In genomic region chr19:18420931-18421330, GRCh38 we compare ENCODE assay signal across 9 cellular contexts. TPM values are rescaled to one million over a fixed set of nuclear protein-coding genes. Genes with fewer than 3 reads are reported as not detected.
DNase-seq lines count a peak whose midpoint lies in the region; ATAC-seq and TF ChIP-seq lines count a peak whose summit lies in the region.
"Had no signal": no experiment of that assay in that cellular context is flagged by ENCODE, and none has a peak within 500 bp of the region (broad histone marks: within the 10 kb centered on the region; RNA-seq: fewer than 3 reads in every experiment).

No MANE protein-coding gene starts in this region.

- intact Hi-C loops in CD4-positive, alpha-beta memory T cell (cut with micrococcal nuclease): no loop called here
- intact Hi-C loops in OCI-LY7 (cut with micrococcal nuclease; ENCODE audit: unreplicated experiment): loop anchor here (10.0 kb wide), 1 partner anchor 414 kb away; the partner anchor contains the start of gene UPF1
- intact Hi-C loops in thyroid gland (cut with DNase I): no loop called here

- no peaks in the 10 kb centered on the region for H3K9me2 ChIP-seq in OCI-LY7 (ENCODE audit: insufficient read depth, low read length)

- peak overlapping the region; percentile 92 to 96 (median 94) for H3K4me3 Mint-ChIP-seq in CD4-positive, alpha-beta memory T cell

- ATAC-seq in HG03342 (IDR thresholded peaks at IDR 0.05; ENCODE audit: unreplicated experiment): no peak

- BruUV-seq in OCI-LY7 (replicated peaks; lab: Mats Ljungman, UMichigan): no TSS peak

- H3K4me3 ChIP-seq in CD4-positive, alpha-beta memory T cell (ENCODE audit: low read length in 2 of 2): peak overlapping the region in 1 of 2 donors; percentile 64
- peak overlapping the region; percentile 76 for H3K4me3 ChIP-seq in OCI-LY7 (ENCODE audit: low read depth, low read length, poor library complexity, severe bottlenecking)
- H3K4me3 ChIP-seq in duodenal mucosa (ENCODE audit: low read depth in 1 of 2, low read length in 2 of 2): peak overlapping the region; percentile 29 to 32
- peak overlapping the region; percentile 36 for H3K4me3 ChIP-seq in rectal smooth muscle tissue (ENCODE audit: low read length)
- no peak overlapping the region for H3K4me3 ChIP-seq in thyroid gland (replicated peaks in 1 of 3)

- H3K9me3 ChIP-seq in CD4-positive, alpha-beta memory T cell (ENCODE audit: control insufficient read depth in 1 of 2, low read length in 2 of 2): no peaks in the 10 kb centered on the region
- H3K9me3 ChIP-seq in OCI-LY7 (ENCODE audit: low read length) (no peaks in the 10 kb centered on the region), duodenal mucosa (ENCODE audit: control insufficient read depth in 1 of 2, low read length in 2 of 2) (no peaks in the 10 kb centered on the region), thyroid gland (no peaks in the 10 kb centered on the region)

- no peak for TF ChIP-seq POLR2A in thyroid gland (IDR thresholded peaks at IDR 0.05)

- H3K27ac ChIP-seq in CD4-positive, alpha-beta memory T cell (ENCODE audit: low read depth, low read length): peak overlapping the region; percentile 70
- peak overlapping the region; percentile 56 for H3K27ac ChIP-seq in OCI-LY7 (ENCODE audit: low read depth, low read length, poor library complexity, severe bottlenecking)
- H3K27ac ChIP-seq in duodenal mucosa (ENCODE audit: low read depth, low read length): no peak overlapping the region
- no peak overlapping the region for H3K27ac ChIP-seq in rectal smooth muscle tissue (ENCODE audit: low read depth, low read length)
- peak overlapping the region in 1 of 3 donors; percentile 46 for H3K27ac ChIP-seq in thyroid gland

- peaks cover 0 to 5% (median 0%) of the 10 kb centered on the region in 8 donors for H3K9me3 Mint-ChIP-seq in CD4-positive, alpha-beta memory T cell

- H3K4me1 ChIP-seq in CD4-positive, alpha-beta memory T cell (ENCODE audit: insufficient read depth, low read length): peaks cover 87% of the 10 kb centered on the region
- H3K4me1 ChIP-seq in OCI-LY7 (ENCODE audit: insufficient read depth, low read length, poor library complexity, severe bottlenecking) (peaks cover 88% of the 10 kb centered on the region), duodenal mucosa (ENCODE audit: control insufficient read depth in 1 of 2, insufficient read depth in 2 of 2, low read length in 2 of 2) (peaks cover 46 to 66% of the 10 kb centered on the region in 2 donors), rectal smooth muscle tissue (ENCODE audit: control insufficient read depth, insufficient read depth, low read length) (peaks cover 28% of the 10 kb centered on the region), thyroid gland (peaks cover 42 to 63% of the 10 kb centered on the region in 2 donors)

- H3K79me2 ChIP-seq in OCI-LY7 (ENCODE audit: insufficient read depth, low read depth, low read length): peaks cover 19% of the 10 kb centered on the region; the same call in 1 of the 2 replicates

- H3K27me3 ChIP-seq in CD4-positive, alpha-beta memory T cell (ENCODE audit: insufficient read depth, low read length): no peaks in the 10 kb centered on the region
- peaks cover 13 to 14% of the 10 kb centered on the region in 2 donors for H3K27me3 ChIP-seq in duodenal mucosa (ENCODE audit: control insufficient read depth in 1 of 2, insufficient read depth in 2 of 2, low read length in 2 of 2)
- H3K27me3 ChIP-seq in rectal smooth muscle tissue (ENCODE audit: control insufficient read depth, insufficient read depth, low read length): peaks cover 10% of the 10 kb centered on the region
- H3K27me3 ChIP-seq in thyroid gland: no peaks in the 10 kb centered on the region

- H4K20me1 ChIP-seq in OCI-LY7 (ENCODE audit: insufficient read depth, low read length): no peaks in the 10 kb centered on the region; the same call in 1 of the 2 replicates

- peaks cover 2 to 5% of the 10 kb centered on the region in 2 donors for H3K27me3 Mint-ChIP-seq in CD4-positive, alpha-beta memory T cell

- peaks cover 58 to 87% (median 76%) of the 10 kb centered on the region in 4 donors for H3K4me1 Mint-ChIP-seq in CD4-positive, alpha-beta memory T cell

- H3K36me3 Mint-ChIP-seq in CD4-positive, alpha-beta memory T cell: peaks cover 0 to 14% of the 10 kb centered on the region in 2 donors

- DNase-seq in CD4-positive, alpha-beta memory T cell: peak in 1 of 5 donors; percentile 44
- DNase-seq in OCI-LY7 (ENCODE audit: low spot score): no peak
- DNase-seq in GDM1 (lab: John Stamatoyannopoulos, UW): no peak
- DNase-seq in SKM-1 treated with dmso at 0.1 percent for 144 hours (lab: John Stamatoyannopoulos, UW; ENCODE audit: unreplicated experiment): no peak
- no peak for DNase-seq in thyroid gland
- DNase-seq: NCI-H2171 had no signal

- H2AFZ ChIP-seq in OCI-LY7 (ENCODE audit: low read length): no peak overlapping the region

- CTCF ChIA-PET in CD4-positive, alpha-beta memory T cell (lab: Charles Lee; ENCODE audit: partially characterized antibody): interaction anchor here (1.0 to 5.0 kb wide), 4 partner anchors 10 to 229 kb away, joined by 3 to 29 read pairs (median 18); partner anchors contain the start of gene JUND
- CTCF ChIA-PET in OCI-LY7 (lab: Charles Lee; ENCODE audit: unreplicated experiment): no interaction called here

- H3K9ac ChIP-seq in duodenal mucosa (ENCODE audit: low read depth in 1 of 2, low read length in 2 of 2) (peak overlapping the region; percentile 18 to 63), rectal smooth muscle tissue (ENCODE audit: low read length) (no peak overlapping the region)

- POLR2A ChIA-PET in CD4-positive, alpha-beta memory T cell (lab: Charles Lee; ENCODE audit: partially characterized antibody): interaction anchor here (1.2 to 13.3 kb wide), 4 partner anchors 10 to 140 kb away, joined by 3 to 238 read pairs (median 64); partner anchors contain the start of genes ELL, ISYNA1 and JUND
- POLR2A ChIA-PET in OCI-LY7 (lab: Charles Lee): interaction anchor here (1.2 to 1.9 kb wide), 2 partner anchors 11 to 140 kb away, joined by 4 to 8 read pairs; partner anchors contain the start of gene JUND

- 10 to 33% methylated on average over 1 to 2 of the region's 2 CpGs for WGBS in thyroid gland, 2 donors

- H3K4me2 ChIP-seq in OCI-LY7 (ENCODE audit: low read length): peak overlapping the region; percentile 71

- H3K27ac Mint-ChIP-seq in CD4-positive, alpha-beta memory T cell: peak overlapping the region; percentile 96 to 98 (median 97)

- H3K36me3 ChIP-seq in CD4-positive, alpha-beta memory T cell (ENCODE audit: insufficient read depth, low read length): no peaks in the 10 kb centered on the region
- H3K36me3 ChIP-seq in OCI-LY7 (ENCODE audit: insufficient read depth, low read length) (no peaks in the 10 kb centered on the region), duodenal mucosa (ENCODE audit: control insufficient read depth in 1 of 2, insufficient read depth in 2 of 2, low read length in 2 of 2) (peaks cover 0 to 5% of the 10 kb centered on the region in 2 donors), rectal smooth muscle tissue (ENCODE audit: control insufficient read depth, insufficient read depth, low read length) (no peaks in the 10 kb centered on the region), thyroid gland (no peaks in the 10 kb centered on the region)

- TF ChIP-seq CTCF in OCI-LY7 (conservative IDR thresholded peaks at IDR 0.05; ENCODE audit: low read length) (no peak), thyroid gland (IDR thresholded peaks at IDR 0.05) (no peak)

RNA-seq across cellular contexts. Expression of gene SSBP4, which starts 1.7 kb away (rescaled TPM):
- 10 to 100 TPM; 71.3 to 73.4 TPM for total RNA-seq in CD4-positive, alpha-beta memory T cell
- polyA plus RNA-seq in CD4-positive, alpha-beta memory T cell: 100 to 1,000 TPM in 1 of 2 donors, 10 to 100 TPM in 1; 81.5 to 108 TPM
- total RNA-seq in OCI-LY7 (2014; rRNA removed; shearing (Covaris generic)): 54.8 and 92.9 TPM in 2 replicates
- 97.5 and 117 TPM in 2 replicates for total RNA-seq in OCI-LY7 (2022)
- total RNA-seq in thyroid gland: 10 to 100 TPM; 40.5 to 75.6 (median 56.1) TPM

RNA-seq across cellular contexts. Expression of gene ISYNA1, which starts 17.0 kb away (rescaled TPM):
- 10 to 100 TPM; 37.1 to 43.2 TPM for total RNA-seq in CD4-positive, alpha-beta memory T cell
- 10 to 100 TPM; 27.5 to 36.3 TPM for polyA plus RNA-seq in CD4-positive, alpha-beta memory T cell
- 0.72 and 1.8 TPM in 2 replicates for total RNA-seq in OCI-LY7 (2014; rRNA removed; shearing (Covaris generic))
- 8.9 and 10.9 TPM in 2 replicates for total RNA-seq in OCI-LY7 (2022)
- total RNA-seq in thyroid gland: 10 to 100 TPM; 12.7 to 24.2 (median 22.9) TPM

RNA-seq across cellular contexts. Expression of gene LRRC25, which starts 23.5 kb away (rescaled TPM):
- under 1 TPM; 0.73 to 0.91 TPM for total RNA-seq in CD4-positive, alpha-beta memory T cell
- under 1 TPM in 1 of 2 donors, not detected in 1; 0.07 TPM for polyA plus RNA-seq in CD4-positive, alpha-beta memory T cell
- 0.49 and 0.98 TPM in 2 replicates for total RNA-seq in OCI-LY7 (2014; rRNA removed; shearing (Covaris generic))
- total RNA-seq in OCI-LY7 (2022): 3.2 and 4.1 TPM in 2 replicates
- 1 to 10 TPM; 1.1 to 7.1 (median 2.2) TPM for total RNA-seq in thyroid gland

RNA-seq across cellular contexts. Expression of gene GDF15, which starts 35.0 kb away (rescaled TPM):
- 1 to 10 TPM; 1.2 TPM for total RNA-seq in CD4-positive, alpha-beta memory T cell
- polyA plus RNA-seq in CD4-positive, alpha-beta memory T cell: not detected
- 0.80 TPM in 1 of 2 replicates, not detected in the other for total RNA-seq in OCI-LY7 (2014; rRNA removed; shearing (Covaris generic))
- total RNA-seq in OCI-LY7 (2022) (not detected in 2 replicates), thyroid gland (1 to 10 TPM in 3 of 4 donors, not detected in 1; 3.7 to 9.9 (median 5.1) TPM)

Comparison
In these comparisons a context has a peak if more than half of its experiments do, and no peak if none do; other contexts are left out.
1. H3K27ac ChIP-seq: peak in CD4-positive, alpha-beta memory T cell (single experiment) and OCI-LY7 (single experiment); none in duodenal mucosa (single experiment) and rectal smooth muscle tissue (single experiment).
2. H3K4me3 ChIP-seq: peak in OCI-LY7 (single experiment), duodenal mucosa (2 of 2) and rectal smooth muscle tissue (single experiment); none in thyroid gland (0 of 3).